In the genomic region with DNA sequence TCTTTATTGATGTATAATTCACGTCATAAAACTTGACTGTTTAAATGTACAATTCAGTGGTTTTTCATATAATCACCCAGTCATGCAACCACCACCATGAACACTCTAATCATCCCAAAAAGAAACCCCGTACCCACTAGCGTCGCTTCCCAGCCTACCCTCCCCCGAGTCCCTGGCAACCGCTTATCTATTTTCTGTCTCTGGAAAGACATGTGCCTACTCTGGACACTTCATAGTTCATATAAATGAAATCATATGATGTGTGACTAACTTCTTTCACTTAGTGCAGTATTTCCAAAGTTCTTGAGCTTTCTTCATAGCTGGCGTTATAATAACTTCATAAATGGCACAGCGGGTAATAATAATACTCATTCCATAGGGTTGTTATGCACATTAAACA, we compare ENCODE assay signal across 21 cellular contexts.
"Had no signal": no experiment of that assay in that cellular context is flagged by ENCODE, and none has a peak within 500 bp of the region (broad histone marks: within the 10 kb centered on the region; RNA-seq: fewer than 3 reads in every experiment).

No MANE protein-coding gene starts in this region.

- FAIRE-seq: HTR-8/SVneo had no signal

- H3K27ac ChIP-seq: RWPE1 had no signal

- ATAC-seq: Panc1, PC-3, SK-N-SH treated with all-trans-retinoic acid at 6 μM for 48 hours had no signal

- DNase-seq: Karpas-422, KG1, MM.1S, NCI-H1092 treated with DMSO at 0.1 percent for 48 hours, NCI-H1436, NCI-H187, NCI-H2029, NCI-H2081 treated with DMSO at 0.1 percent for 48 hours, NCI-H2171, NCI-H226, NCI-H446, NCI-H510A, NCI-H524 treated with DMSO at 0.1 percent for 48 hours, NCI-H69, NCI-H774, PC-3, SHP77 had no signal
